Comparison of ENCODE assay signal across 10 cellular contexts in the genomic region with DNA sequence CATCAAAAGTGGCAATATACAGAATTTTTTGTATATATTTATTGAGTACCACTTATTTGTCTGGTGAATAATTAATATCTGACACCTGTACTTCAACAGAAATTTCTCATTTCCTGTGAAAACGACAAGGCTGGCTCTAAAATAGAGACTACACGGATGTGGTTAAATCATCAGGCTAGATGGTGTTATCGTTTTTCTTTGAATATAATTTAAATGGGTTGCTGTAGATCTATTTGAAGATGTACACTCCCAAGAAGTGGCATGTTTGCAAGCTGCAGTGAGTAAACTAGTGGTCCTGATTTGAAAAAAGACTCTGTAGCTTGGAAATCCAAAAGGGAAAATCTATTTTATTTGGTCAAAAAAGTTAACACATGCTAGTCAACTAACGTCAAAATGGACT. TPM values are rescaled to one million over a fixed set of nuclear protein-coding genes. Genes with fewer than 3 reads are reported as not detected.
DNase-seq lines count a peak whose midpoint lies in the region; ATAC-seq lines count a peak whose summit lies in the region.
"Had no signal": no experiment of that assay in that cellular context is flagged by ENCODE, and none has a peak within 500 bp of the region (broad histone marks: within the 10 kb centered on the region; RNA-seq: fewer than 3 reads in every experiment).

No MANE protein-coding gene starts in this region.

- H3K27ac Mint-ChIP-seq in activated CD4-positive, alpha-beta T cell treated with anti-CD3 and anti-CD28 coated beads, Interleukin-2, amount 10 ng/mL, durations not matched to agents 7 days and 5 days = peak overlapping the region; percentile 90
- peak overlapping the region; percentile 88 for H3K27ac Mint-ChIP-seq in stimulated activated memory B cell treated with anti-CD40 and anti-IgM and Interleukin-4, amounts not matched to agents 10 μg/mL and 1 μg/mL and 100 μg/mL, for 72 hours

- peaks cover 5% of the 10 kb centered on the region for H3K9me3 Mint-ChIP-seq in activated CD4-positive, alpha-beta T cell treated with anti-CD3 and anti-CD28 coated beads, Interleukin-2, amount 10 ng/mL, durations not matched to agents 7 days and 5 days
- no peaks in the 10 kb centered on the region for H3K9me3 Mint-ChIP-seq in stimulated activated memory B cell treated with anti-CD40 and anti-IgM and Interleukin-4, amounts not matched to agents 10 μg/mL and 1 μg/mL and 100 μg/mL, for 72 hours

- DNase-seq in activated CD4-positive, alpha-beta T cell treated with anti-CD3 and anti-CD28 coated beads, Interleukin-2, amount 10 ng/mL, durations not matched to agents 7 days and 5 days = peak; percentile 31
- no peak for DNase-seq in activated CD4-positive, alpha-beta T cell treated with anti-CD3 and anti-CD28 coated beads for 1 hour
- DNase-seq in SK-MEL-5 (ENCODE audit: low read depth, low spot score) = peak; percentile 16
- no peak for DNase-seq in GM03348 (ENCODE audit: low spot score)
- no peak for DNase-seq in foreskin melanocyte
- no peak for DNase-seq in NCI-H345 (lab: John Stamatoyannopoulos, UW)
- DNase-seq: left colon, NCI-H1092 treated with DMSO at 0.1 percent for 48 hours had no signal

- H3K4me1 Mint-ChIP-seq in activated CD4-positive, alpha-beta T cell treated with anti-CD3 and anti-CD28 coated beads, Interleukin-2, amount 10 ng/mL, durations not matched to agents 7 days and 5 days = peaks cover 69% of the 10 kb centered on the region
- H3K4me1 Mint-ChIP-seq in stimulated activated memory B cell treated with anti-CD40 and anti-IgM and Interleukin-4, amounts not matched to agents 10 μg/mL and 1 μg/mL and 100 μg/mL, for 72 hours = peaks cover 47% of the 10 kb centered on the region

- in situ Hi-C loops in SK-MEL-5 (cut with HindIII; ENCODE audit: low pct_unique_long_range_greater_than_20kb, low sequenced_read_pairs) = no loop called here

- peak; percentile 61 for ATAC-seq in HG02943 (IDR thresholded peaks at IDR 0.05; ENCODE audit: low read depth, unreplicated experiment)
- peak; percentile 76 for ATAC-seq in stimulated activated memory B cell treated with anti-CD40 and anti-IgM and Interleukin-4, amounts not matched to agents 10 μg/mL and 1 μg/mL and 100 μg/mL, for 72 hours
- ATAC-seq: left colon had no signal

- no peaks in the 10 kb centered on the region for H3K27me3 Mint-ChIP-seq in activated CD4-positive, alpha-beta T cell treated with anti-CD3 and anti-CD28 coated beads, Interleukin-2, amount 10 ng/mL, durations not matched to agents 7 days and 5 days
- no peaks in the 10 kb centered on the region for H3K27me3 Mint-ChIP-seq in stimulated activated memory B cell treated with anti-CD40 and anti-IgM and Interleukin-4, amounts not matched to agents 10 μg/mL and 1 μg/mL and 100 μg/mL, for 72 hours

- POLR2A ChIA-PET in activated CD4-positive, alpha-beta T cell treated with anti-CD3 and anti-CD28 coated beads, Interleukin-2, amount 10 ng/mL, durations not matched to agents 7 days and 5 days (lab: Charles Lee) = interaction anchor here (0.6 kb wide), 1 partner anchor 11 kb away, joined by 3 read pairs; no protein-coding TSS in a partner anchor

- H3K36me3 Mint-ChIP-seq in activated CD4-positive, alpha-beta T cell treated with anti-CD3 and anti-CD28 coated beads, Interleukin-2, amount 10 ng/mL, durations not matched to agents 7 days and 5 days (ENCODE audit: low read depth) = peaks cover 48% of the 10 kb centered on the region
- H3K36me3 Mint-ChIP-seq in stimulated activated memory B cell treated with anti-CD40 and anti-IgM and Interleukin-4, amounts not matched to agents 10 μg/mL and 1 μg/mL and 100 μg/mL, for 72 hours = peaks cover 31% of the 10 kb centered on the region

- H3K4me3 Mint-ChIP-seq in activated CD4-positive, alpha-beta T cell treated with anti-CD3 and anti-CD28 coated beads, Interleukin-2, amount 10 ng/mL, durations not matched to agents 7 days and 5 days = peak overlapping the region; percentile 76
- peak overlapping the region; percentile 74 for H3K4me3 Mint-ChIP-seq in stimulated activated memory B cell treated with anti-CD40 and anti-IgM and Interleukin-4, amounts not matched to agents 10 μg/mL and 1 μg/mL and 100 μg/mL, for 72 hours

- CTCF ChIA-PET in activated CD4-positive, alpha-beta T cell treated with anti-CD3 and anti-CD28 coated beads, Interleukin-2, amount 10 ng/mL, durations not matched to agents 7 days and 5 days (lab: Charles Lee) = no interaction called here

RNA-seq across cellular contexts. Expression of gene ST8SIA4, which starts 13.9 kb away (rescaled TPM):
- 10 to 100 TPM; 35.5 to 36.1 TPM for total RNA-seq in activated CD4-positive, alpha-beta T cell treated with anti-CD3 and anti-CD28 coated beads, Interleukin-2, amount 10 ng/mL, durations not matched to agents 7 days and 5 days
- 2.0 and 2.1 TPM in 2 replicates for total RNA-seq in SK-MEL-5 (2014; rRNA removed; shearing (Covaris generic))
- 1.8 and 2.1 TPM in 2 replicates for polyA plus RNA-seq in SK-MEL-5 (2015; cell fraction: cytosol; rRNA removed)
- 0.37 and 2.1 TPM in 2 replicates for polyA plus RNA-seq in SK-MEL-5 (2015; cell fraction: nucleus; rRNA removed)

Comparison
In these comparisons a context has a peak if more than half of its experiments do, and no peak if none do; other contexts are left out.
1. DNase-seq: peak in activated CD4-positive, alpha-beta T cell treated with anti-CD3 and anti-CD28 coated beads, Interleukin-2, amount 10 ng/mL, durations not matched to agents 7 days and 5 days (single experiment) and SK-MEL-5 (single experiment); none in activated CD4-positive, alpha-beta T cell treated with anti-CD3 and anti-CD28 coated beads for 1 hour (single experiment), GM03348 (single experiment), foreskin melanocyte (single experiment) and NCI-H345 (single experiment).
2. RNA of gene ST8SIA4, which starts 13.9 kb away (total RNA-seq): 35.5 to 36.1 TPM in activated CD4-positive, alpha-beta T cell treated with anti-CD3 and anti-CD28 coated beads, Interleukin-2, amount 10 ng/mL, durations not matched to agents 7 days and 5 days; 2.0 to 2.1 TPM in SK-MEL-5; every median in the first group is over 10 times any median in the second.